26 cellular contexts compared by ENCODE assay signal in the genomic region with DNA sequence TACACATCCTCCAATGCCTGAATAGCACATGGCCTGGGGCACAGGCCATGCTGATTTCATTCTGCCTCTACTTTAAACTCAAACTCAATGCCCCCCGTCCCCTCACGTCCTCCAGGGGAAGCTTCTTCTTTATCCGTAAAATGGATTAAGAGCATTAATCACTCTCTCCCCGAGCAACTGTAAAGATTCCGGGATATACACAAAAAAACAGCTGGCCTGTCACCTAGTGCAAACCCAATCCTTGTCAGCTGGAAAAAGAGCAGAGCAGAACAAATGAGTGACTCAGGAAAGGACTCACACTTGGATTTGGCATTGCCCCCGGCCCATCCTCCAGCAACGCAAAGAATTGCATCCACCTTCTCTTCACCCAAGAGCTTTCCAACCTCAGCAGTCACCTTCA. TPM values are rescaled to one million over a fixed set of nuclear protein-coding genes. Genes with fewer than 3 reads are reported as not detected.
"Had no signal": no experiment of that assay in that cellular context is flagged by ENCODE, and none has a peak within 500 bp of the region (broad histone marks: within the 10 kb centered on the region; RNA-seq: fewer than 3 reads in every experiment).

No MANE protein-coding gene starts in this region.

- FAIRE-seq: bronchial epithelial cell, TTC549 had no signal

- H3K4me1 ChIP-seq: adrenal gland, body of pancreas had no signal

- ATAC-seq: body of pancreas, Right ventricle myocardium inferior had no signal

- H3K27ac ChIP-seq: adrenal gland, body of pancreas had no signal

- H3K9me3 ChIP-seq: adrenal gland, body of pancreas, MG63 had no signal

- H3K4me3 ChIP-seq: adrenal gland, body of pancreas, MG63 had no signal

- DNase-seq: activated CD4-positive, alpha-beta memory T cell treated with anti-CD3 and anti-CD28 coated beads, Interleukin-2, amount 10 ng/mL, durations not matched to agents 7 days and 5 days; activated CD4-positive, alpha-beta T cell treated with anti-CD3 and anti-CD28 coated beads, Interleukin-2, amount 50 U/mL, for 1 hour; activated CD4-positive, CD25-positive, alpha-beta regulatory T cell; activated naive CD4-positive, alpha-beta T cell treated with anti-CD3 and anti-CD28 coated beads, Interleukin-2, amount 50 U/mL, for 16 hours; activated naive CD8-positive, alpha-beta T cell treated with anti-CD3 and anti-CD28 coated beads, Interleukin-2, amount 10 ng/mL, durations not matched to agents 7 days and 5 days; activated T-cell treated with anti-CD3 and anti-CD28 coated beads for 4 hours; adrenal gland; anterior cingulate cortex; body of pancreas; central memory CD4-positive, alpha-beta T cell; MG63; NCI-H1105; NCI-H1436; NCI-H1694 treated with DMSO at 0.1 percent for 48 hours; NCI-H2029 treated with DMSO at 0.1 percent for 48 hours; NCI-H510A treated with DMSO at 0.1 percent for 48 hours; NCI-H748 treated with DMSO at 0.1 percent for 48 hours; RPMI8226; T-helper 2 cell; T1000 had no signal

- H3K27me3 ChIP-seq: adrenal gland, body of pancreas, MG63 had no signal

RNA-seq across cellular contexts. Expression of a gene that starts 10.9 kb away (rescaled TPM):
- total RNA-seq: activated CD4-positive, alpha-beta memory T cell treated with anti-CD3 and anti-CD28 coated beads, Interleukin-2, amount 10 ng/mL, durations not matched to agents 7 days and 5 days; activated CD8-positive, alpha-beta memory T cell treated with anti-CD3 and anti-CD28 coated beads for 36 hours; activated naive CD8-positive, alpha-beta T cell treated with anti-CD3 and anti-CD28 coated beads, Interleukin-2, amount 10 ng/mL, durations not matched to agents 7 days and 5 days; adrenal gland; body of pancreas; bronchial epithelial cell; chondrocyte; OCI-LY7; Right ventricle myocardium inferior had no signal
- polyA plus RNA-seq: adrenal gland had no signal
